20 cellular contexts compared by ENCODE assay signal in genomic region chr17:82897514-82898249, GRCh38. TPM values are rescaled to one million over a fixed set of nuclear protein-coding genes. Genes with fewer than 3 reads are reported as not detected.
DNase-seq lines count a peak whose midpoint lies in the region; ATAC-seq, FAIRE-seq and TF ChIP-seq lines count a peak whose summit lies in the region.
"Had no signal": no experiment of that assay in that cellular context is flagged by ENCODE, and none has a peak within 500 bp of the region (broad histone marks: within the 10 kb centered on the region; RNA-seq: fewer than 3 reads in every experiment).

No MANE protein-coding gene starts in this region.

- in situ Hi-C loops in HepG2 (cut with HindIII; ENCODE audit: extremely low pct_ligation_motif_present, low pct_unique_long_range_greater_than_20kb) (no loop called here), GM13977 (cut with MboI; ENCODE audit: low pct_unique_long_range_greater_than_20kb, low sequenced_read_pairs, unreplicated experiment) (no loop called here)

- no peak overlapping the region for H3K9ac ChIP-seq in HepG2 (ENCODE audit: insufficient read depth, low read depth, low read length)
- H3K9ac ChIP-seq: GM23248 had no signal

- CTCF ChIA-PET in HepG2 (lab: Yijun Ruan, JAX; ENCODE audit: low intra/inter-chr PET ratio, low total read pairs), result interaction anchor here (1.1 kb wide), 1 partner anchor 21 kb away, joined by 3 read pairs; no protein-coding TSS in a partner anchor
- CTCF ChIA-PET in OCI-LY7 (lab: Charles Lee; ENCODE audit: unreplicated experiment), result interaction anchor here (0.8 kb wide), 1 partner anchor 12 kb away, joined by 3 read pairs; no protein-coding TSS in a partner anchor

- no peak overlapping the region for H3K27ac ChIP-seq in HepG2 (ENCODE audit: extremely low read length, insufficient read depth, low read length)
- H3K27ac ChIP-seq in right lobe of liver, result no peak overlapping the region
- no peak overlapping the region for H3K27ac ChIP-seq in OCI-LY7 (ENCODE audit: low read depth, low read length, poor library complexity, severe bottlenecking)
- no peak overlapping the region for H3K27ac ChIP-seq in aorta (ENCODE audit: low read depth in 1 of 2, low read length in 2 of 2)
- H3K27ac ChIP-seq: GM23248, Peyer's patch had no signal

- WGBS in HepG2 (ENCODE audit: low lambda C conversion rate), result 97% methylated on average over 21 of the region's 24 CpGs
- 89% methylated on average over 15 of the region's 24 CpGs for WGBS in right lobe of liver (ENCODE audit: insufficient coverage, low coverage, low lambda C conversion rate, missing lambda C conversion rate)
- WGBS in aorta, 2 donors, result 95 to 97% methylated on average over 20 to 24 of the region's 24 CpGs

- H4K20me1 ChIP-seq in HepG2 (ENCODE audit: insufficient read depth, low read length), result no peaks in the 10 kb centered on the region
- no peaks in the 10 kb centered on the region for H4K20me1 ChIP-seq in OCI-LY7 (ENCODE audit: insufficient read depth, low read length)

- TF ChIP-seq CTCF in HepG2 (CRISPR knock-in tag; IDR thresholded peaks at IDR 0.05) (0 out of 2 replicates have a peak, but pooled peaks have one; percentile 23), right lobe of liver (IDR thresholded peaks at IDR 0.05) (no peak), OCI-LY7 (conservative IDR thresholded peaks at IDR 0.05; ENCODE audit: low read length) (peak; percentile 38), choroid plexus epithelial cell (conservative IDR thresholded peaks at IDR 0.05; ENCODE audit: low read depth, low read length) (peak; percentile 3), GM13977 (IDR thresholded peaks at IDR 0.05; ENCODE audit: extremely low read depth, insufficient read depth, missing control alignments) (no peak)

- no peak overlapping the region for H3K4me3 ChIP-seq in HepG2 (replicated peaks in 1 of 3; ENCODE audit: insufficient read depth in 1 of 3, low read depth in 2 of 3, low read length in 3 of 3)
- H3K4me3 ChIP-seq in right lobe of liver, result no peak overlapping the region
- H3K4me3 ChIP-seq in OCI-LY7 (ENCODE audit: low read depth, low read length, poor library complexity, severe bottlenecking), result no peak overlapping the region
- no peak overlapping the region for H3K4me3 ChIP-seq in choroid plexus epithelial cell (ENCODE audit: low read depth, low read length)
- H3K4me3 ChIP-seq in aorta (ENCODE audit: low read length in 2 of 2), result no peak overlapping the region
- H3K4me3 ChIP-seq: GM23248, Peyer's patch had no signal

- FAIRE-seq in HepG2 (lab: Jason Lieb, UNC), result no peak

- POLR2A ChIA-PET in HepG2 (lab: Yijun Ruan, JAX), result no interaction called here
- POLR2A ChIA-PET in OCI-LY7 (lab: Charles Lee), result interaction anchor here (0.7 kb wide), 1 partner anchor 245 kb away, joined by 4 read pairs; no protein-coding TSS in a partner anchor

- BruUV-seq in HepG2 (replicated peaks; lab: Mats Ljungman, UMichigan), result no TSS peak
- BruUV-seq in OCI-LY7 (replicated peaks; lab: Mats Ljungman, UMichigan), result no TSS peak

- H3K9me3 ChIP-seq in HepG2 (ENCODE audit: low read length), result no peaks in the 10 kb centered on the region
- H3K9me3 ChIP-seq in right lobe of liver, result no peaks in the 10 kb centered on the region
- no peaks in the 10 kb centered on the region for H3K9me3 ChIP-seq in OCI-LY7 (ENCODE audit: low read length)
- H3K9me3 ChIP-seq in aorta (ENCODE audit: control insufficient read depth, low read length), result no peaks in the 10 kb centered on the region
- H3K9me3 ChIP-seq: Peyer's patch had no signal

- ATAC-seq in HepG2, result no peak
- ATAC-seq in right lobe of liver, result no peak
- no peak for ATAC-seq in aorta (ENCODE audit: low FRiP score)
- no peak for ATAC-seq in HG03432 (IDR thresholded peaks at IDR 0.05; ENCODE audit: unreplicated experiment)
- no peak for ATAC-seq in HG02759 (IDR thresholded peaks at IDR 0.05; ENCODE audit: unreplicated experiment)

- H3K79me2 ChIP-seq in HepG2 (ENCODE audit: insufficient read depth, low read length) (no peaks in the 10 kb centered on the region), OCI-LY7 (ENCODE audit: insufficient read depth, low read depth, low read length) (no peaks in the 10 kb centered on the region)

- TF ChIP-seq EP300 in HepG2 (IDR thresholded peaks at IDR 0.05; ENCODE audit: low read depth in 2 of 2, low read length in 2 of 2) (no peak), HepG2 (CRISPR knock-in tag; IDR thresholded peaks at IDR 0.05; ENCODE audit: borderline replicate concordance) (no peak)

- no peaks in the 10 kb centered on the region for H3K9me2 ChIP-seq in OCI-LY7 (ENCODE audit: insufficient read depth, low read length)

- H3K4me2 ChIP-seq in HepG2 (ENCODE audit: low read depth, low read length) (no peak overlapping the region), OCI-LY7 (ENCODE audit: low read length) (no peak overlapping the region)

- no peak overlapping the region for H2AFZ ChIP-seq in HepG2 (ENCODE audit: low read length)
- H2AFZ ChIP-seq in OCI-LY7 (ENCODE audit: low read length), result no peak overlapping the region
- H2AFZ ChIP-seq: GM23248 had no signal

- intact Hi-C loops in HepG2 (cut with micrococcal nuclease; ENCODE audit: unreplicated experiment) (no loop called here), right lobe of liver (cut with DNase I) (no loop called here), OCI-LY7 (cut with micrococcal nuclease; ENCODE audit: unreplicated experiment) (no loop called here), aorta (cut with DNase I) (no loop called here)

- H3K36me3 ChIP-seq in HepG2 (replicated peaks in 1 of 2; ENCODE audit: control insufficient read depth in 1 of 2, insufficient read depth in 2 of 2, low read length in 2 of 2) (peaks cover 16 to 35% of the 10 kb centered on the region in 2 experiments; a peak in 4 of 5 replicates), right lobe of liver (peaks cover 0 to 8% (median 2%) of the 10 kb centered on the region in 4 donors), OCI-LY7 (ENCODE audit: insufficient read depth, low read length) (peaks cover 55% of the 10 kb centered on the region), aorta (ENCODE audit: control insufficient read depth in 1 of 2, insufficient read depth in 2 of 2, low read length in 1 of 2) (no peaks in the 10 kb centered on the region)

- no peaks in the 10 kb centered on the region for H3K4me1 ChIP-seq in HepG2 (ENCODE audit: insufficient read depth, low read length)
- H3K4me1 ChIP-seq in right lobe of liver, result no peaks in the 10 kb centered on the region
- H3K4me1 ChIP-seq in OCI-LY7 (ENCODE audit: insufficient read depth, low read length, poor library complexity, severe bottlenecking), result peaks cover 11% of the 10 kb centered on the region
- no peaks in the 10 kb centered on the region for H3K4me1 ChIP-seq in aorta (ENCODE audit: control insufficient read depth in 1 of 2, insufficient read depth in 2 of 2, low read length in 2 of 2)

- TF ChIP-seq POLR2A in HepG2 (IDR thresholded peaks at IDR 0.05; ENCODE audit: insufficient read depth in 1 of 2, low read depth in 2 of 2, low read length in 2 of 2) (no peak), right lobe of liver (IDR thresholded peaks at IDR 0.05) (no peak)

- H3K27me3 ChIP-seq in HepG2 (ENCODE audit: control insufficient read depth in 1 of 2, insufficient read depth in 2 of 2, low read length in 2 of 2) (no peaks in the 10 kb centered on the region), right lobe of liver (no peaks in the 10 kb centered on the region), aorta (ENCODE audit: control insufficient read depth in 1 of 2, insufficient read depth in 2 of 2, low read length in 1 of 2) (no peaks in the 10 kb centered on the region)
- H3K27me3 ChIP-seq: Peyer's patch had no signal

- no peak for TF ChIP-seq RAD21 in HepG2 (CRISPR knock-in tag; IDR thresholded peaks at IDR 0.05)

- DNase-seq in HepG2 (ENCODE audit: low spot score) (no peak), right lobe of liver (no peak), OCI-LY7 (ENCODE audit: low spot score) (no peak), choroid plexus epithelial cell (ENCODE audit: low read depth) (no peak), aorta (peak; percentile 3 to 4), GM13977 (ENCODE audit: low spot score) (no peak)
- DNase-seq: AML-193; CD4-positive, alpha-beta T cell; DMS53; GM23248; IMR-90; NCI-H187; NCI-H226; NCI-H524 treated with DMSO at 0.1 percent for 48 hours; Peyer's patch; SHP77 had no signal

TF ChIP-seq in HepG2, 621 proteins besides CTCF, POLR2A, EP300 and RAD21 (continues in another document):
- TF ChIP-seq ZFP37 (CRISPR knock-in tag; IDR thresholded peaks at IDR 0.05; ENCODE audit: borderline replicate concordance) (no peak), ZNF121 (CRISPR knock-in tag; IDR thresholded peaks at IDR 0.05) (no peak), NR2F1 (CRISPR knock-in tag; IDR thresholded peaks at IDR 0.05) (no peak)

RNA-seq across cellular contexts. Expression of gene ZNF750, which starts 57.9 kb away (rescaled TPM):
- total RNA-seq in HepG2 (2016; rRNA removed; fragmentation: Illumina TruSeq; extraction: Trizol) (not detected in 2 replicates), right lobe of liver (not detected), OCI-LY7 (2022) (not detected in 2 replicates), aorta (under 1 TPM in 1 of 2 donors, not detected in 1; 0.21 TPM)
- total RNA-seq in HepG2 (2016; cell fraction: cytosol; rRNA removed; fragmentation: Illumina TruSeq; extraction: Trizol; ENCODE audit: low read depth), result not detected in 2 replicates
- not detected in 2 replicates for total RNA-seq in HepG2 (2016; cell fraction: insoluble cytoplasmic fraction; rRNA removed; fragmentation: Illumina TruSeq; extraction: Trizol)
- total RNA-seq in HepG2 (2016; cell fraction: membrane; rRNA removed; fragmentation: Illumina TruSeq; extraction: Trizol), result not detected in 2 replicates
- total RNA-seq in HepG2 (2016; cell fraction: nucleus; rRNA removed; fragmentation: Illumina TruSeq; extraction: Trizol), result not detected in 2 replicates
- polyA plus RNA-seq in HepG2 (2011; rRNA removed) (not detected in 2 replicates), aorta (under 1 TPM in 1 of 2 donors, not detected in 1; 0.10 TPM)
- polyA plus RNA-seq in HepG2 (2011; cell fraction: cytosol; rRNA removed), result not detected in 2 replicates
- polyA plus RNA-seq in HepG2 (2011; cell fraction: nucleus; rRNA removed), result not detected in 2 replicates
- 0.03 and 0.05 TPM in 2 replicates for polyA plus RNA-seq in HepG2 (2012)
- polyA plus RNA-seq in HepG2 (2016; cell fraction: cytosol; fragmentation: Illumina TruSeq; extraction: Trizol; ENCODE audit: low read depth), result not detected in 2 replicates
- polyA plus RNA-seq in HepG2 (2016; cell fraction: insoluble cytoplasmic fraction; fragmentation: Illumina TruSeq; extraction: Trizol; ENCODE audit: low read depth), result not detected in 2 replicates
- not detected in 2 replicates for polyA plus RNA-seq in HepG2 (2016; cell fraction: membrane; fragmentation: Illumina TruSeq; extraction: Trizol; ENCODE audit: low read depth)
- not detected in 2 replicates for polyA plus RNA-seq in HepG2 (2016; cell fraction: nucleus; fragmentation: Illumina TruSeq; extraction: Trizol; ENCODE audit: insufficient read depth, low read depth)
- polyA minus RNA-seq in HepG2 (2011; rRNA and poly(A)+ RNA removed; ENCODE audit: low replicate concordance), result not detected in 2 replicates
- polyA minus RNA-seq in HepG2 (2011; cell fraction: cytosol; rRNA and poly(A)+ RNA removed), result not detected in 2 replicates
- not detected in 2 replicates for polyA minus RNA-seq in HepG2 (2011; cell fraction: nucleus; rRNA and poly(A)+ RNA removed)
- total RNA-seq in OCI-LY7 (2014; rRNA removed; shearing (Covaris generic)), result not detected in 2 replicates
- total RNA-seq: A673; CD4-positive, alpha-beta T cell; GM23248; IMR-90; LHCN-M2; Peyer's patch had no signal
- polyA plus RNA-seq: IMR-90 had no signal

Comparison
In these comparisons a context has a peak if more than half of its experiments do, and no peak if none do; other contexts are left out.
1. CTCF ChIP-seq: peak in HepG2 (single experiment), OCI-LY7 (single experiment) and choroid plexus epithelial cell (single experiment); none in right lobe of liver (0 of 4) and GM13977 (single experiment).
2. DNase-seq: peak in aorta (2 of 2); none in HepG2 (single experiment), right lobe of liver (0 of 3), OCI-LY7 (single experiment), choroid plexus epithelial cell (single experiment) and GM13977 (single experiment).